In the genomic region with DNA sequence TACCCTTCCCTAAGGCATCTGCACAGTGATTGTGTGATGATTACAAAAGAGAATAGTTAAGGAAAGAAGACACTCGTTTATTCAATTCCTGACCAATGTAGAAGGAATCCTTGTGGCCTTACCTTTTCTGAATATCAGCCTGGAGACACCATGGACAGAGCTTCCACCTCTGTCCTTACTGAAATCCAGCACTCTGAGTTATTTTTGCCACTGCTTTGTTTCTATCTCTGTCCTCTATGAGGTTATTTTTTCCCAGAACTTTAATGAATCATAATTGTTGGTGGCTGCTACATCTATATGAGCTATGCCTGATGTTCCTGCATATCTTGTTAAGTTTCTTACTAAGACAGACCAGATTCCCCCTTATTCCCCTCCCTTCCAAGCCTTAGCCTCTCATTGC, we compare ENCODE assay signal across 23 cellular contexts.
"Had no signal": no experiment of that assay in that cellular context is flagged by ENCODE, and none has a peak within 500 bp of the region (broad histone marks: within the 10 kb centered on the region; RNA-seq: fewer than 3 reads in every experiment).

No MANE protein-coding gene starts in this region.

- H3K27ac ChIP-seq: colonic mucosa, foreskin keratinocyte, heart left ventricle, pancreas, right lobe of liver, spleen had no signal

- H3K4me3 Mint-ChIP-seq: mesothelial cell of epicardium; nephron; stimulated activated naive B cell treated with anti-CD40 and anti-IgM and Interleukin-4, amounts not matched to agents 10 μg/mL and 1 μg/mL and 100 μg/mL, for 72 hours; stimulated activated naive CD8-positive, alpha-beta T cell treated with anti-CD3 and anti-CD28 coated beads, Interleukin-15, amount 100 ng/mL, for 72 hours; type B pancreatic cell had no signal

- H3K27me3 ChIP-seq: colonic mucosa, foreskin keratinocyte, heart left ventricle, pancreas, right lobe of liver, spleen had no signal

- FAIRE-seq: pancreas, urothelium cell line had no signal

- ATAC-seq: foreskin keratinocyte; heart left ventricle; left lobe of liver; pancreas; right lobe of liver; stimulated activated naive B cell treated with anti-CD40 and anti-IgM and Interleukin-4, amounts not matched to agents 10 μg/mL and 1 μg/mL and 100 μg/mL, for 72 hours; stimulated activated naive CD8-positive, alpha-beta T cell treated with anti-CD3 and anti-CD28 coated beads, Interleukin-15, amount 100 ng/mL, for 72 hours had no signal

- H3K4me3 ChIP-seq: colonic mucosa, heart left ventricle, pancreas, right lobe of liver, spleen had no signal

- DNase-seq: cerebellar nuclear complex; colonic mucosa; dermis blood vessel endothelial cell; erythroblast; foreskin keratinocyte; heart left ventricle; hypothalamus; islet precursor cell; occipital lobe; pancreas; right lobe of liver; spleen; stimulated activated CD4-positive, alpha-beta T cell treated with anti-CD3 and anti-CD28 coated beads, Interleukin-15, amount 100 ng/mL, for 24 hours; stimulated activated CD4-positive, alpha-beta T cell treated with anti-CD3 and anti-CD28 coated beads, Interleukin-1b, Interleukin-23, amount 100 ng/mL, for 48 hours; stimulated activated CD4-positive, alpha-beta T cell treated with anti-CD3 and anti-CD28 coated beads, Interleukin-4, amount 100 ng/mL, for 24 hours; stimulated activated naive B cell treated with anti-CD40 and anti-IgM and Interleukin-4, amounts not matched to agents 10 μg/mL and 1 μg/mL and 100 μg/mL, for 72 hours; stimulated activated naive CD8-positive, alpha-beta T cell treated with anti-CD3 and anti-CD28 coated beads, Interleukin-15, amount 100 ng/mL, for 72 hours had no signal

- H3K27ac Mint-ChIP-seq: mesothelial cell of epicardium; nephron; progenitor cell of endocrine pancreas; stimulated activated naive B cell treated with anti-CD40 and anti-IgM and Interleukin-4, amounts not matched to agents 10 μg/mL and 1 μg/mL and 100 μg/mL, for 72 hours; stimulated activated naive CD8-positive, alpha-beta T cell treated with anti-CD3 and anti-CD28 coated beads, Interleukin-15, amount 100 ng/mL, for 72 hours; type B pancreatic cell had no signal

- H3K27me3 Mint-ChIP-seq: progenitor cell of endocrine pancreas; stimulated activated naive B cell treated with anti-CD40 and anti-IgM and Interleukin-4, amounts not matched to agents 10 μg/mL and 1 μg/mL and 100 μg/mL, for 72 hours; stimulated activated naive CD8-positive, alpha-beta T cell treated with anti-CD3 and anti-CD28 coated beads, Interleukin-15, amount 100 ng/mL, for 72 hours; type B pancreatic cell had no signal

- H3K4me1 Mint-ChIP-seq: stimulated activated naive CD8-positive, alpha-beta T cell treated with anti-CD3 and anti-CD28 coated beads, Interleukin-15, amount 100 ng/mL, for 72 hours had no signal

- H3K9me3 ChIP-seq: colonic mucosa, heart left ventricle, pancreas, right lobe of liver, spleen had no signal

- H3K4me1 ChIP-seq: colonic mucosa, spleen had no signal

- H3K9me3 Mint-ChIP-seq: nephron; stimulated activated naive B cell treated with anti-CD40 and anti-IgM and Interleukin-4, amounts not matched to agents 10 μg/mL and 1 μg/mL and 100 μg/mL, for 72 hours; stimulated activated naive CD8-positive, alpha-beta T cell treated with anti-CD3 and anti-CD28 coated beads, Interleukin-15, amount 100 ng/mL, for 72 hours; type B pancreatic cell had no signal

- H3K36me3 ChIP-seq: colonic mucosa had no signal
